In the genomic region with DNA sequence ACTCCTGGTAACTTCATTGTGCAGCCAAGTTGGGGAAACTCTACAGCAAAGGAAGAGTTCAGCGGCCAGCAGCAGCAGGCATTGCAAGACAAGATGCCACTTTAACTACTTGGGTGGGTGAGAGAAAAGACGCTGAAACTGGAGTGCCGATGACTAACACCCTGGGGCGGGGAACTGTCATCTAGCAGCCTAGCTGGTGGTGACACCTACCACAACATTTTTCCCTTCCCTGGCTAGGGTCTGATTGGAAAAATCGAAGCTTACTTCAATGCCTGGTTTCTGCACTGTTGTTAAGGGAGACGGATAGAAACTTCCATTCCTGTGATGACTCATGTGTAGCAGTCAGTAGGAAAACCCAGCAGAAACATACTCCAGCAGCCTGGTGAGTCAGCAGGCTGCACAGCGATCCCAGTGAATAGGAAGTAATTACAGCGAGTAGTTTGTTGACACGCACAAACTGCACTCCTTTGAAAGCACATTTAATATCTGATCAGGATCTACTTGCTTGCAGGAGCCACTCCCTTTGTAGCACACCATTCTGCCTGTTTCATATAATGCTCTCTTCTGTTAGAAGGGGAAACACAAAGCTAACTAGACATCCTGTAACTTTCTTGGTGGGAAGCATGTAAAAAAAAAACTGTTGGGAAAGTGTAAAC, we compare ENCODE assay signal across 8 cellular contexts.
DNase-seq lines count a peak whose midpoint lies in the region; ATAC-seq and TF ChIP-seq lines count a peak whose summit lies in the region.

No MANE protein-coding gene starts in this region.

- H3K36me3 ChIP-seq in HUES6 (ENCODE audit: control insufficient read depth, insufficient read depth, low read length) = no peaks in the 10 kb centered on the region
- H3K36me3 ChIP-seq in mucosa of rectum (ENCODE audit: control insufficient read depth in 2 of 2, insufficient read depth in 2 of 2, low read length in 2 of 2) = no peaks in the 10 kb centered on the region

- H3K9ac ChIP-seq in HUES6 (ENCODE audit: low read length) (peak overlapping the region; percentile 20), mucosa of rectum (ENCODE audit: low read depth in 1 of 2, low read length in 2 of 2) (peak overlapping the region; percentile 80 to 88)

- peak; percentile 29 for DNase-seq in GM13977 (ENCODE audit: low spot score)
- DNase-seq in OCI-M2 (lab: John Stamatoyannopoulos, UW; ENCODE audit: unreplicated experiment) = peak; percentile 53
- peak; percentile 71 for DNase-seq in activated T-cell treated with anti-CD3 and anti-CD28 coated beads, Interleukin-2, amount 50 U/mL, for 1 hour
- DNase-seq in stimulated activated CD8-positive, alpha-beta memory T cell treated with anti-CD3 and anti-CD28 coated beads, Interleukin-2, amount 100 ng/mL, for 1 hour (ENCODE audit: low read depth in 2 of 2) = peak; percentile 46 to 47

- H3K27me3 ChIP-seq in HUES6 (ENCODE audit: control insufficient read depth, insufficient read depth, low read length) (peaks cover 62% of the 10 kb centered on the region), mucosa of rectum (ENCODE audit: control insufficient read depth in 2 of 2, insufficient read depth in 2 of 2, low read length in 2 of 2) (no peaks in the 10 kb centered on the region)

- no peak for TF ChIP-seq CTCF in GM13977 (IDR thresholded peaks at IDR 0.05; ENCODE audit: extremely low read depth, insufficient read depth, missing control alignments)

- in situ Hi-C loops in GM13977 (cut with MboI; ENCODE audit: low pct_unique_long_range_greater_than_20kb, low sequenced_read_pairs, unreplicated experiment) = no loop called here

- H3K4me3 ChIP-seq in HUES6 (ENCODE audit: low read depth, low read length) (peak overlapping the region; percentile 95), mucosa of rectum (ENCODE audit: low read length in 2 of 2) (peak overlapping the region; percentile 79 to 94)

- no peak overlapping the region for H3K27ac ChIP-seq in HUES6 (ENCODE audit: low read depth, low read length)
- peak overlapping the region; percentile 68 to 81 for H3K27ac ChIP-seq in mucosa of rectum (ENCODE audit: low read depth in 2 of 2, low read length in 2 of 2)

- H3K9me3 ChIP-seq in HUES6 (ENCODE audit: control insufficient read depth, insufficient read depth, low read depth, low read length) (no peaks in the 10 kb centered on the region), mucosa of rectum (ENCODE audit: control insufficient read depth in 2 of 2, low read length in 2 of 2) (no peaks in the 10 kb centered on the region)

- ATAC-seq in esophagus mucosa (peak; percentile 94), HG03175 (IDR thresholded peaks at IDR 0.05; ENCODE audit: unreplicated experiment) (no peak)

- H3K4me1 ChIP-seq in HUES6 (ENCODE audit: control insufficient read depth, insufficient read depth, low read length) (0 out of 2 replicates have a peak, but pooled peaks cover 24% of the 10 kb centered on the region), mucosa of rectum (ENCODE audit: control insufficient read depth in 2 of 2, insufficient read depth in 2 of 2, low read length in 2 of 2) (peaks cover 3 to 29% of the 10 kb centered on the region in 2 donors)
